8 cellular contexts compared by ENCODE assay signal in genomic region chr4:147786031-147786430, GRCh38. TPM values are rescaled to one million over a fixed set of nuclear protein-coding genes. Genes with fewer than 3 reads are reported as not detected.
A peak's percentile ranks its signal among the peaks of the same experiment; 100 is the strongest.
DNase-seq lines count a peak whose midpoint lies in the region; ATAC-seq, FAIRE-seq and TF ChIP-seq lines count a peak whose summit lies in the region.

No MANE protein-coding gene starts in this region.

- intact Hi-C loops in CD8-positive, alpha-beta T cell (cut with DNase I, micrococcal nuclease) = no loop called here

- no peaks in the 10 kb centered on the region for H3K9me3 ChIP-seq in CD8-positive, alpha-beta T cell (ENCODE audit: low read length)
- H3K9me3 ChIP-seq in tibial nerve = no peaks in the 10 kb centered on the region

- H3K9me3 Mint-ChIP-seq in natural killer cell treated with Interleukin-12 subunit alpha and Interleukin-12 subunit beta and Interleukin-15 and Interleukin-18, amount 100 ng/mL, for 72 hours = no peaks in the 10 kb centered on the region
- no peaks in the 10 kb centered on the region for H3K9me3 Mint-ChIP-seq in stimulated activated naive CD8-positive, alpha-beta T cell treated with anti-CD3 and anti-CD28 coated beads, Interleukin-15, amount 100 ng/mL, for 72 hours
- no peaks in the 10 kb centered on the region for H3K9me3 Mint-ChIP-seq in CD8-positive, alpha-beta T cell

- H3K4me3 Mint-ChIP-seq in natural killer cell treated with Interleukin-12 subunit alpha and Interleukin-12 subunit beta and Interleukin-15 and Interleukin-18, amount 100 ng/mL, for 72 hours = no peak overlapping the region
- H3K4me3 Mint-ChIP-seq in stimulated activated naive CD8-positive, alpha-beta T cell treated with anti-CD3 and anti-CD28 coated beads, Interleukin-15, amount 100 ng/mL, for 72 hours = no peak overlapping the region
- H3K4me3 Mint-ChIP-seq in CD8-positive, alpha-beta T cell = no peak overlapping the region

- peak; percentile 96 for FAIRE-seq in GM19239 (lab: Jason Lieb, UNC)

- H3K27me3 ChIP-seq in CD8-positive, alpha-beta T cell (ENCODE audit: insufficient read depth, low read length) = no peaks in the 10 kb centered on the region
- no peaks in the 10 kb centered on the region for H3K27me3 ChIP-seq in tibial nerve

- POLR2A ChIA-PET in CD8-positive, alpha-beta T cell (lab: Charles Lee) = no interaction called here

- no peaks in the 10 kb centered on the region for H3K36me3 Mint-ChIP-seq in natural killer cell treated with Interleukin-12 subunit alpha and Interleukin-12 subunit beta and Interleukin-15 and Interleukin-18, amount 100 ng/mL, for 72 hours
- no peaks in the 10 kb centered on the region for H3K36me3 Mint-ChIP-seq in CD8-positive, alpha-beta T cell

- no peak overlapping the region for H3K4me3 ChIP-seq in CD8-positive, alpha-beta T cell (ENCODE audit: low read depth, low read length)
- H3K4me3 ChIP-seq in tibial nerve = no peak overlapping the region

- H3K36me3 ChIP-seq in CD8-positive, alpha-beta T cell (ENCODE audit: insufficient read depth, low read length) = no peaks in the 10 kb centered on the region
- no peaks in the 10 kb centered on the region for H3K36me3 ChIP-seq in tibial nerve

- WGBS in tibial nerve, 2 donors = 66 to 73% methylated on average over 2 of the region's 2 CpGs

- DNase-seq in GM19239 (ENCODE audit: insufficient read length, low spot score) (no peak), MV-4-11 (lab: John Stamatoyannopoulos, UW) (peak; percentile 40), SW 1271 (lab: John Stamatoyannopoulos, UW) (no peak), tibial nerve (ENCODE audit: low spot score in 2 of 2) (no peak)
- DNase-seq in natural killer cell treated with Interleukin-12 subunit alpha and Interleukin-12 subunit beta and Interleukin-15 and Interleukin-18, amount 100 ng/mL, for 72 hours (ENCODE audit: low spot score) = no peak
- no peak for DNase-seq in stimulated activated naive CD8-positive, alpha-beta T cell treated with anti-CD3 and anti-CD28 coated beads, Interleukin-15, amount 100 ng/mL, for 72 hours
- no peak for DNase-seq in CD8-positive, alpha-beta T cell

- H3K27ac Mint-ChIP-seq in natural killer cell treated with Interleukin-12 subunit alpha and Interleukin-12 subunit beta and Interleukin-15 and Interleukin-18, amount 100 ng/mL, for 72 hours = peak overlapping the region; percentile 2 to 22
- H3K27ac Mint-ChIP-seq in stimulated activated naive CD8-positive, alpha-beta T cell treated with anti-CD3 and anti-CD28 coated beads, Interleukin-15, amount 100 ng/mL, for 72 hours = no peak overlapping the region
- H3K27ac Mint-ChIP-seq in CD8-positive, alpha-beta T cell = no peak overlapping the region

- TF ChIP-seq CTCF in CD8-positive, alpha-beta T cell (IDR thresholded peaks at IDR 0.05) = no peak
- no peak for TF ChIP-seq CTCF in tibial nerve (IDR thresholded peaks at IDR 0.05)

- H3K4me1 ChIP-seq in CD8-positive, alpha-beta T cell (ENCODE audit: insufficient read depth, low read length) = no peaks in the 10 kb centered on the region
- peaks cover 0 to 59% (median 17%) of the 10 kb centered on the region in 4 donors for H3K4me1 ChIP-seq in tibial nerve

- H3K4me1 Mint-ChIP-seq in natural killer cell treated with Interleukin-12 subunit alpha and Interleukin-12 subunit beta and Interleukin-15 and Interleukin-18, amount 100 ng/mL, for 72 hours (ENCODE audit: low read depth in 2 of 2) = peaks cover 24 to 33% of the 10 kb centered on the region in 2 donors
- H3K4me1 Mint-ChIP-seq in stimulated activated naive CD8-positive, alpha-beta T cell treated with anti-CD3 and anti-CD28 coated beads, Interleukin-15, amount 100 ng/mL, for 72 hours = peaks cover 35% of the 10 kb centered on the region
- H3K4me1 Mint-ChIP-seq in CD8-positive, alpha-beta T cell (ENCODE audit: low read depth) = peaks cover 11% of the 10 kb centered on the region

- TF ChIP-seq POLR2A in tibial nerve (IDR thresholded peaks at IDR 0.05) = no peak

- H3K27ac ChIP-seq in CD8-positive, alpha-beta T cell (ENCODE audit: low read depth, low read length) = no peak overlapping the region
- H3K27ac ChIP-seq in tibial nerve = peak overlapping the region in 2 of 4 donors; percentile 11 to 16

- H3K27me3 Mint-ChIP-seq in natural killer cell treated with Interleukin-12 subunit alpha and Interleukin-12 subunit beta and Interleukin-15 and Interleukin-18, amount 100 ng/mL, for 72 hours = no peaks in the 10 kb centered on the region
- no peaks in the 10 kb centered on the region for H3K27me3 Mint-ChIP-seq in stimulated activated naive CD8-positive, alpha-beta T cell treated with anti-CD3 and anti-CD28 coated beads, Interleukin-15, amount 100 ng/mL, for 72 hours
- H3K27me3 Mint-ChIP-seq in CD8-positive, alpha-beta T cell (ENCODE audit: low read depth) = no peaks in the 10 kb centered on the region

- CTCF ChIA-PET in CD8-positive, alpha-beta T cell (lab: Charles Lee) = interaction anchor here (1.0 to 1.3 kb wide), 4 partner anchors 16 to 81 kb away, joined by 3 to 5 read pairs (median 4); no protein-coding TSS in a partner anchor

- no peak for TF ChIP-seq EP300 in tibial nerve (IDR thresholded peaks at IDR 0.05)

- ATAC-seq in HG02678 (IDR thresholded peaks at IDR 0.05; ENCODE audit: unreplicated experiment) = peak; percentile 90
- no peak for ATAC-seq in natural killer cell treated with Interleukin-12 subunit alpha and Interleukin-12 subunit beta and Interleukin-15 and Interleukin-18, amount 100 ng/mL, for 72 hours
- ATAC-seq in stimulated activated naive CD8-positive, alpha-beta T cell treated with anti-CD3 and anti-CD28 coated beads, Interleukin-15, amount 100 ng/mL, for 72 hours = no peak
- ATAC-seq in CD8-positive, alpha-beta T cell = no peak

RNA-seq across cellular contexts. Expression of gene ARHGAP10, which starts 54.1 kb away (rescaled TPM):
- total RNA-seq in natural killer cell treated with Interleukin-12 subunit alpha and Interleukin-12 subunit beta and Interleukin-15 and Interleukin-18, amount 100 ng/mL, for 72 hours = 10 to 100 TPM in 1 of 2 donors, 1 to 10 TPM in 1; 7.4 to 11.4 TPM
- total RNA-seq in CD8-positive, alpha-beta T cell = 1 to 10 TPM; 7.2 to 7.4 TPM
- total RNA-seq in tibial nerve = 100 to 1,000 TPM; 131 to 217 (median 206) TPM

Comparison
In these comparisons a context has a peak if more than half of its experiments do, and no peak if none do; other contexts are left out.
1. H3K27ac Mint-ChIP-seq: peak in natural killer cell treated with Interleukin-12 subunit alpha and Interleukin-12 subunit beta and Interleukin-15 and Interleukin-18, amount 100 ng/mL, for 72 hours (2 of 2); none in stimulated activated naive CD8-positive, alpha-beta T cell treated with anti-CD3 and anti-CD28 coated beads, Interleukin-15, amount 100 ng/mL, for 72 hours (0 of 2) and CD8-positive, alpha-beta T cell (single experiment).
2. RNA of gene ARHGAP10, which starts 54.1 kb away (total RNA-seq): 131 to 217 TPM in tibial nerve; 7.4 to 11.4 TPM in natural killer cell treated with Interleukin-12 subunit alpha and Interleukin-12 subunit beta and Interleukin-15 and Interleukin-18, amount 100 ng/mL, for 72 hours and 7.2 to 7.4 TPM in CD8-positive, alpha-beta T cell; every median in the first group is over 10 times any median in the second.